In genomic region chr6:44631968-44632367, GRCh38 we compare ENCODE assay signal across 18 cellular contexts.
"Had no signal": no experiment of that assay in that cellular context is flagged by ENCODE, and none has a peak within 500 bp of the region (broad histone marks: within the 10 kb centered on the region; RNA-seq: fewer than 3 reads in every experiment).

No MANE protein-coding gene starts in this region.

- H3K27ac ChIP-seq: adrenal gland, brain microvascular endothelial cell, prostate gland, upper lobe of right lung had no signal

- H3K36me3 ChIP-seq: adrenal gland, brain microvascular endothelial cell, prostate gland, upper lobe of right lung had no signal

- ATAC-seq: activated CD4-positive, alpha-beta T cell treated with anti-CD3 and anti-CD28 coated beads for 36 hours; activated CD8-positive, alpha-beta memory T cell treated with anti-CD3 and anti-CD28 coated beads, Interleukin-2, amount 10 ng/mL, durations not matched to agents 7 days and 5 days; activated T-cell treated with anti-CD3 and anti-CD28 coated beads, Interleukin-2, amount 50 U/mL, for 4 hours; right cardiac atrium; T-helper 17 cell; upper lobe of right lung had no signal

- H3K4me1 ChIP-seq: prostate gland, upper lobe of right lung had no signal

- H3K27me3 ChIP-seq: brain microvascular endothelial cell, upper lobe of right lung had no signal

- DNase-seq: activated CD4-positive, alpha-beta memory T cell treated with anti-CD3 and anti-CD28 coated beads for 36 hours; activated CD4-positive, alpha-beta T cell treated with anti-CD3 and anti-CD28 coated beads for 36 hours; activated CD8-positive, alpha-beta memory T cell treated with anti-CD3 and anti-CD28 coated beads, Interleukin-2, amount 10 ng/mL, durations not matched to agents 7 days and 5 days; activated effector memory CD4-positive, alpha-beta T cell treated with anti-CD3 and anti-CD28 coated beads, Interleukin-2, amount 50 U/mL, for 16 hours; activated T-cell treated with anti-CD3 and anti-CD28 coated beads, Interleukin-2, amount 50 U/mL, for 4 hours; adrenal gland; brain microvascular endothelial cell; effector memory CD4-positive, alpha-beta T cell; foreskin fibroblast; hypothalamus; nephron progenitor cell; right cardiac atrium; small intestine; stimulated activated CD4-positive, alpha-beta T cell treated with anti-CD3 and anti-CD28 coated beads, Interleukin-4, amount 100 ng/mL, for 4 hours; stimulated activated CD8-positive, alpha-beta memory T cell treated with anti-CD3 and anti-CD28 coated beads, Interleukin-4, amount 100 ng/mL, for 48 hours; T-helper 17 cell; upper lobe of right lung had no signal

- H3K9me3 ChIP-seq: adrenal gland, prostate gland, upper lobe of right lung had no signal

- H3K4me3 ChIP-seq: adrenal gland, prostate gland, upper lobe of right lung had no signal
